In genomic region chr14:21510735-21511657, GRCh38 we compare ENCODE assay signal across 8 cellular contexts. TPM values are rescaled to one million over a fixed set of nuclear protein-coding genes. Genes with fewer than 3 reads are reported as not detected.
DNase-seq lines count a peak whose midpoint lies in the region; TF ChIP-seq lines count a peak whose summit lies in the region.

TSS of gene METTL3 (minus strand) at chr14:21511340. CDS start at chr14:21511223, 117 bp downstream.

- CTCF ChIA-PET in activated CD8-positive, alpha-beta memory T cell treated with anti-CD3 and anti-CD28 coated beads for 36 hours (lab: Charles Lee) = interaction anchor here (0.6 to 3.9 kb wide), 6 partner anchors 12 to 55 kb away, joined by 4 to 19 read pairs (median 6); partner anchors contain the start of genes CHD8, SALL2 and TOX4

- no peaks in the 10 kb centered on the region for H3K9me3 ChIP-seq in effector memory CD4-positive, alpha-beta T cell (ENCODE audit: control insufficient read depth, low read length)

- no peaks in the 10 kb centered on the region for H3K27me3 ChIP-seq in effector memory CD4-positive, alpha-beta T cell (replicated peaks; ENCODE audit: control insufficient read depth, insufficient read depth, low read length, poor library complexity, severe bottlenecking)

- peak within 1 kb of the TSS; percentile 74 for H3K4me3 ChIP-seq in effector memory CD4-positive, alpha-beta T cell (ENCODE audit: insufficient read depth, low read depth, low read length, poor library complexity, severe bottlenecking)

- no peaks in the 10 kb centered on the region for H3K36me3 ChIP-seq in effector memory CD4-positive, alpha-beta T cell (ENCODE audit: control insufficient read depth, insufficient read depth, low read length)

- POLR2A ChIA-PET in activated CD8-positive, alpha-beta memory T cell treated with anti-CD3 and anti-CD28 coated beads for 36 hours (lab: Charles Lee) = interaction anchor here (0.5 to 2.4 kb wide), 11 partner anchors 10 to 1498 kb away, joined by 3 to 18 read pairs (median 5); partner anchors contain the start of genes OXA1L, RAB2B, SALL2 and TOX4

- TF ChIP-seq CTCF in GM20000 (IDR thresholded peaks at IDR 0.05; ENCODE audit: extremely low read depth, missing control alignments) = no peak

- peaks cover 8% of the 10 kb centered on the region for H3K4me1 ChIP-seq in effector memory CD4-positive, alpha-beta T cell (ENCODE audit: control insufficient read depth, insufficient read depth, low read length, poor library complexity, severe bottlenecking)

- peak within 1 kb of the TSS; percentile 82 for H3K27ac ChIP-seq in effector memory CD4-positive, alpha-beta T cell (ENCODE audit: insufficient read depth, low read length, poor library complexity, severe bottlenecking)

- DNase-seq in CMK (ENCODE audit: low read depth) = peak; percentile 93
- peak; percentile 88 for DNase-seq in GM20000 (ENCODE audit: low spot score)
- peak; percentile 96 for DNase-seq in HT-29 (ENCODE audit: low spot score)
- DNase-seq in NOMO-1 (lab: John Stamatoyannopoulos, UW; ENCODE audit: unreplicated experiment in 2 of 2) = peak; percentile 94 to 99
- peak; percentile 83 to 94 (median 93) for DNase-seq in effector memory CD4-positive, alpha-beta T cell
- peak; percentile 98 to 99 for DNase-seq in lung microvascular endothelial cell (ENCODE audit: low read depth in 2 of 2)
- peak; percentile 78 to 90 (median 83) for DNase-seq in stimulated activated CD4-positive, alpha-beta T cell treated with anti-CD3 and anti-CD28 coated beads, TNF-alpha, amount 100 ng/mL, for 48 hours (ENCODE audit: low read depth in 3 of 3)

RNA-seq across cellular contexts. Expression of gene METTL3, which starts in this region (rescaled TPM):
- 39.7 and 41.0 TPM in 2 replicates for total RNA-seq in HT-29 (2014; rRNA removed; shearing (Covaris generic))
- total RNA-seq in activated CD8-positive, alpha-beta memory T cell treated with anti-CD3 and anti-CD28 coated beads for 36 hours = 10 to 100 TPM; 64.2 to 64.9 TPM
- total RNA-seq in lung microvascular endothelial cell = 34.4 and 66.9 TPM in 2 replicates

Comparison
In these comparisons a context has a peak if more than half of its experiments do, and no peak if none do; other contexts are left out.
1. Peak in every context shown above with its lines: DNase-seq, H3K4me3 ChIP-seq and H3K27ac ChIP-seq.